In the genomic region with DNA sequence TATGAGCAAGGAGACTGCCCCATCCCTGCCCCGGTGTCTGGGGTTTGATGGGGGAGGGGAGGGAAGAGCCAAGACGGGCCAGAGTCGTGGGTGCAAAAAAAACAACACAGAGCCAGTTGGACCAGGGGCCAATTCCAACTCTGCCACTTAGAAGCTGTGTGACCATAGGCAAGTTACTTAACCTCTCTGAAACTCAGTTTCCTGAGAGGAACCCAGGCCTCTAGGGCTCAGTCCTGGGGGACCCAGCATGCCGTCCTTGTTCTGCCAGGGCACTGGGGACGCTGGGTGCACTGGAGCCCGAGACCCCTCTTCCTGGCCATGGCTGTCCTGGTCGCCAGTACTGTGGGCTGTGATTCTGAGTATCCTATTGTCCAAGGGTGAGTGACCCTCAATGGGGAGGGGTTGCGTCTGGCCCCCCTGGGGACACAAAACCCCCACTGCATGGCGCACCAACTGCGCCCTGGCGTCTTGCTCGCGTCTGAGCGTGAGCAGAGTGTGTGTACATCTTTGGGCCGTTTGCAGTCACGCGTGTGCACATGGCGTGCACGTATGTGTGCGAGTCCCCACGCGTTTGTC, we compare ENCODE assay signal across 22 cellular contexts. TPM values are rescaled to one million over a fixed set of nuclear protein-coding genes. Genes with fewer than 3 reads are reported as not detected.
A peak's percentile ranks its signal among the peaks of the same experiment; 100 is the strongest.
DNase-seq lines count a peak whose midpoint lies in the region; ATAC-seq, FAIRE-seq and TF ChIP-seq lines count a peak whose summit lies in the region.
"Had no signal": no experiment of that assay in that cellular context is flagged by ENCODE, and none has a peak within 500 bp of the region (broad histone marks: within the 10 kb centered on the region; RNA-seq: fewer than 3 reads in every experiment).

No MANE protein-coding gene starts in this region.

- 0 out of 3 replicates have a peak, but pooled peaks cover 4% of the 10 kb centered on the region for H3K9me3 ChIP-seq in A549
- no peaks in the 10 kb centered on the region for H3K9me3 ChIP-seq in HUES48 (ENCODE audit: control insufficient read depth, insufficient read depth, low read length)
- H3K9me3 ChIP-seq in right atrium auricular region = no peaks in the 10 kb centered on the region

- no peak overlapping the region for H3K4me2 ChIP-seq in A549

- peak overlapping the region; percentile 11 to 68 (median 41) for H3K4me3 Mint-ChIP-seq in nephron
- H3K4me3 Mint-ChIP-seq: activated CD8-positive, alpha-beta memory T cell treated with anti-CD3 and anti-CD28 coated beads, Interleukin-2, amount 10 ng/mL, durations not matched to agents 7 days and 5 days had no signal

- TF ChIP-seq RAD21 in A549 (conservative IDR thresholded peaks at IDR 0.05 in 1 of 2, IDR thresholded peaks at IDR 0.05 in 1 of 2) = no peak

- no peak for ATAC-seq in A549
- ATAC-seq in GM19467 (IDR thresholded peaks at IDR 0.05; ENCODE audit: unreplicated experiment) = no peak
- ATAC-seq in HG03378 (IDR thresholded peaks at IDR 0.05; ENCODE audit: unreplicated experiment) = no peak
- ATAC-seq in GM18517 (IDR thresholded peaks at IDR 0.05; ENCODE audit: unreplicated experiment) = no peak
- ATAC-seq: activated CD8-positive, alpha-beta memory T cell treated with anti-CD3 and anti-CD28 coated beads, Interleukin-2, amount 10 ng/mL, durations not matched to agents 7 days and 5 days had no signal

- H3K36me3 Mint-ChIP-seq in nephron (ENCODE audit: low read depth) = no peaks in the 10 kb centered on the region
- H3K36me3 Mint-ChIP-seq: activated CD8-positive, alpha-beta memory T cell treated with anti-CD3 and anti-CD28 coated beads, Interleukin-2, amount 10 ng/mL, durations not matched to agents 7 days and 5 days had no signal

- TF ChIP-seq POLR2A in A549 (IDR thresholded peaks at IDR 0.05; ENCODE audit: low read length) = no peak

- POLR2A ChIA-PET in A549 (lab: Yijun Ruan, JAX) = no interaction called here

- H3K4me1 ChIP-seq in A549 (peaks cover 7% of the 10 kb centered on the region; the same call in 2 of the 3 replicates), HUES48 (ENCODE audit: control insufficient read depth, insufficient read depth, low read length) (peaks cover 8% of the 10 kb centered on the region), right atrium auricular region (peaks cover 0 to 10% of the 10 kb centered on the region in 2 donors)

- TF ChIP-seq EP300 in A549 (IDR thresholded peaks at IDR 0.05) = no peak

- CTCF ChIA-PET in A549 (lab: Yijun Ruan, JAX) = interaction anchor here (2.0 kb wide), 1 partner anchor 12 kb away, joined by 5 read pairs; no protein-coding TSS in a partner anchor

- H3K27ac ChIP-seq in A549 (no peak overlapping the region), HUES48 (ENCODE audit: low read depth, low read length) (no peak overlapping the region), right atrium auricular region (no peak overlapping the region)

- H3K4me1 Mint-ChIP-seq in nephron = peaks cover 8% of the 10 kb centered on the region
- H3K4me1 Mint-ChIP-seq: activated CD8-positive, alpha-beta memory T cell treated with anti-CD3 and anti-CD28 coated beads, Interleukin-2, amount 10 ng/mL, durations not matched to agents 7 days and 5 days had no signal

- no peak overlapping the region for H3K9ac ChIP-seq in HUES48 (ENCODE audit: low read depth, low read length)

- H3K9me3 Mint-ChIP-seq in nephron = peaks cover 3% of the 10 kb centered on the region

- H3K36me3 ChIP-seq in HUES48 (ENCODE audit: control insufficient read depth, insufficient read depth, low read length) (no peaks in the 10 kb centered on the region), right atrium auricular region (no peaks in the 10 kb centered on the region)

- H3K27me3 ChIP-seq in HUES48 (ENCODE audit: control insufficient read depth, insufficient read depth, low read length) = peaks cover 52% of the 10 kb centered on the region
- peaks cover 11 to 18% of the 10 kb centered on the region in 2 donors for H3K27me3 ChIP-seq in right atrium auricular region

- FAIRE-seq in A549 (lab: Jason Lieb, UNC) = no peak

- DNase-seq in A549 (ENCODE audit: low read depth in 1 of 2, low spot score in 1 of 2) (no peak), right atrium auricular region (ENCODE audit: low spot score) (no peak), HuH-7.5 (ENCODE audit: low spot score) (no peak)
- DNase-seq: activated CD8-positive, alpha-beta memory T cell treated with anti-CD3 and anti-CD28 coated beads, Interleukin-2, amount 10 ng/mL, durations not matched to agents 7 days and 5 days; amygdala; foreskin fibroblast; mammary epithelial cell; NCI-H187 treated with DMSO at 0.1 percent for 48 hours; occipital lobe; SIG-M5; stimulated activated CD4-positive, alpha-beta T cell treated with anti-CD3 and anti-CD28 coated beads, Interleukin-1b, Interleukin-23, amount 100 ng/mL, for 48 hours had no signal

- no peak overlapping the region for H3K27ac Mint-ChIP-seq in nephron
- H3K27ac Mint-ChIP-seq: activated CD8-positive, alpha-beta memory T cell treated with anti-CD3 and anti-CD28 coated beads, Interleukin-2, amount 10 ng/mL, durations not matched to agents 7 days and 5 days; activated T-helper 2 cell treated with anti-CD3 and anti-CD28 coated beads, Interferon-gamma antibody, Interleukin-2, Interleukin-4, amounts not matched to agents 10 μg/mL and 5 μg/mL and 100 μg/mL, durations not matched to agents 14 hours and 24 hours and 36 hours had no signal

- no peak for TF ChIP-seq CTCF in A549 (IDR thresholded peaks at IDR 0.05)
- TF ChIP-seq CTCF in right atrium auricular region (IDR thresholded peaks at IDR 0.05) = no peak
- no peak for TF ChIP-seq CTCF in nephron (IDR thresholded peaks at IDR 0.05; ENCODE audit: unreplicated experiment in 3 of 3)

- peaks cover 96% of the 10 kb centered on the region for H3K27me3 Mint-ChIP-seq in nephron (ENCODE audit: low read depth)

- 44% methylated on average over 8 of the region's 22 CpGs for WGBS in A549 (ENCODE audit: missing lambda C conversion rate)

- H3K4me3 ChIP-seq in A549 (no peak overlapping the region), HUES48 (ENCODE audit: low read depth, low read length) (peak overlapping the region; percentile 58), right atrium auricular region (peak overlapping the region; percentile 1 to 21)

TF ChIP-seq in A549, 52 proteins besides CTCF, POLR2A, EP300 and RAD21:
- TF ChIP-seq RARB (CRISPR knock-in tag; IDR thresholded peaks at IDR 0.05) (no peak), RCOR1 (IDR thresholded peaks at IDR 0.05; ENCODE audit: low read depth, low read length) (no peak), RFX5 (IDR thresholded peaks at IDR 0.05) (no peak), ZSCAN20 (CRISPR knock-in tag; IDR thresholded peaks at IDR 0.05) (no peak), ZFP36 (IDR thresholded peaks at IDR 0.05; ENCODE audit: borderline replicate concordance, partially characterized antibody) (peak; percentile 17), SMC3 (IDR thresholded peaks at IDR 0.05) (no peak), FOXS1 (CRISPR knock-in tag; IDR thresholded peaks at IDR 0.05) (no peak)
- TF ChIP-seq, protein P1, sequence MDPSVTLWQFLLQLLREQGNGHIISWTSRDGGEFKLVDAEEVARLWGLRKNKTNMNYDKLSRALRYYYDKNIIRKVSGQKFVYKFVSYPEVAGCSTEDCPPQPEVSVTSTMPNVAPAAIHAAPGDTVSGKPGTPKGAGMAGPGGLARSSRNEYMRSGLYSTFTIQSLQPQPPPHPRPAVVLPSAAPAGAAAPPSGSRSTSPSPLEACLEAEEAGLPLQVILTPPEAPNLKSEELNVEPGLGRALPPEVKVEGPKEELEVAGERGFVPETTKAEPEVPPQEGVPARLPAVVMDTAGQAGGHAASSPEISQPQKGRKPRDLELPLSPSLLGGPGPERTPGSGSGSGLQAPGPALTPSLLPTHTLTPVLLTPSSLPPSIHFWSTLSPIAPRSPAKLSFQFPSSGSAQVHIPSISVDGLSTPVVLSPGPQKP (IDR thresholded peaks at IDR 0.05; ENCODE audit: low read depth, low read length) = no peak
- TF ChIP-seq, protein P2, sequence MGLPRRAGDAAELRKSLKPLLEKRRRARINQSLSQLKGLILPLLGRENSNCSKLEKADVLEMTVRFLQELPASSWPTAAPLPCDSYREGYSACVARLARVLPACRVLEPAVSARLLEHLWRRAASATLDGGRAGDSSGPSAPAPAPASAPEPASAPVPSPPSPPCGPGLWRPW (IDR thresholded peaks at IDR 0.05) = no peak

RNA-seq across cellular contexts. Expression of a gene that starts 24.6 kb away (rescaled TPM):
- not detected in 2 replicates for polyA plus RNA-seq in A549 (2011; rRNA removed)
- not detected in 2 replicates for polyA plus RNA-seq in A549 (2012; cell fraction: cytosol; rRNA removed)
- polyA plus RNA-seq in A549 (2012; cell fraction: nucleus; rRNA removed) = not detected in 2 replicates
- not detected in 3 replicates for polyA plus RNA-seq in A549 (2017; fragmentation: RNase III; extraction: RNeasy Plus Mini Kit Qiagen cat#74134 plus additional on column Dnase treatment)
- not detected in 2 replicates for polyA minus RNA-seq in A549 (2011; rRNA and poly(A)+ RNA removed)
- not detected for total RNA-seq in right atrium auricular region
- total RNA-seq: activated CD8-positive, alpha-beta memory T cell treated with anti-CD3 and anti-CD28 coated beads, Interleukin-2, amount 10 ng/mL, durations not matched to agents 7 days and 5 days; activated T-helper 2 cell treated with anti-CD3 and anti-CD28 coated beads, Interferon-gamma antibody, Interleukin-2, Interleukin-4, amounts not matched to agents 10 μg/mL and 5 μg/mL and 100 μg/mL, durations not matched to agents 14 hours and 24 hours and 36 hours; cerebellum; Daoy; mammary epithelial cell; occipital lobe; T-helper 2 cell treated with Interferon-gamma antibody and Interleukin-4, amounts not matched to agents 100 ng/mL and 5 ng/mL, for 36 hours had no signal
- polyA plus RNA-seq: IgD-negative memory B cell, mammary epithelial cell had no signal

RNA-seq across cellular contexts. Expression of a gene that starts 40.4 kb away (rescaled TPM):
- not detected in 2 replicates for polyA plus RNA-seq in A549 (2011; rRNA removed)
- not detected in 2 replicates for polyA plus RNA-seq in A549 (2012; cell fraction: cytosol; rRNA removed)
- not detected in 2 replicates for polyA plus RNA-seq in A549 (2012; cell fraction: nucleus; rRNA removed)
- not detected in 3 replicates for polyA plus RNA-seq in A549 (2017; fragmentation: RNase III; extraction: RNeasy Plus Mini Kit Qiagen cat#74134 plus additional on column Dnase treatment)
- not detected in 2 replicates for polyA minus RNA-seq in A549 (2011; rRNA and poly(A)+ RNA removed)
- 1 to 10 TPM in 1 of 2 donors, under 1 TPM in 1; 0.59 to 4.3 TPM for total RNA-seq in right atrium auricular region
- total RNA-seq: activated CD8-positive, alpha-beta memory T cell treated with anti-CD3 and anti-CD28 coated beads, Interleukin-2, amount 10 ng/mL, durations not matched to agents 7 days and 5 days; activated T-helper 2 cell treated with anti-CD3 and anti-CD28 coated beads, Interferon-gamma antibody, Interleukin-2, Interleukin-4, amounts not matched to agents 10 μg/mL and 5 μg/mL and 100 μg/mL, durations not matched to agents 14 hours and 24 hours and 36 hours; Daoy; mammary epithelial cell; NCI-H460; T-helper 2 cell treated with Interferon-gamma antibody and Interleukin-4, amounts not matched to agents 100 ng/mL and 5 ng/mL, for 36 hours had no signal
- polyA plus RNA-seq: IgD-negative memory B cell, mammary epithelial cell had no signal

RNA-seq across cellular contexts. Expression of a gene that starts 42.3 kb away (rescaled TPM):
- 1.1 and 1.2 TPM in 2 replicates for polyA plus RNA-seq in A549 (2011; rRNA removed)
- 1.5 and 2.1 TPM in 2 replicates for polyA plus RNA-seq in A549 (2012; cell fraction: cytosol; rRNA removed)
- 2.5 and 2.6 TPM in 2 replicates for polyA plus RNA-seq in A549 (2012; cell fraction: nucleus; rRNA removed)
- polyA plus RNA-seq in A549 (2017; fragmentation: RNase III; extraction: RNeasy Plus Mini Kit Qiagen cat#74134 plus additional on column Dnase treatment) = 1.2 to 2.3 TPM (median 1.8 TPM) in 3 replicates
- polyA minus RNA-seq in A549 (2011; rRNA and poly(A)+ RNA removed) = 0.83 and 3.3 TPM in 2 replicates
- 10 to 100 TPM; 14.2 to 17.4 TPM for total RNA-seq in right atrium auricular region

RNA-seq across cellular contexts. Expression of a gene that starts 55.8 kb away (rescaled TPM):
- polyA plus RNA-seq in A549 (2011; rRNA removed) (not detected in 2 replicates), A549 (2017; fragmentation: RNase III; extraction: RNeasy Plus Mini Kit Qiagen cat#74134 plus additional on column Dnase treatment) (not detected in 3 replicates)
- not detected in 2 replicates for polyA plus RNA-seq in A549 (2012; cell fraction: cytosol; rRNA removed)
- polyA plus RNA-seq in A549 (2012; cell fraction: nucleus; rRNA removed) = not detected in 2 replicates
- polyA minus RNA-seq in A549 (2011; rRNA and poly(A)+ RNA removed) = not detected in 2 replicates
- under 1 TPM in 1 of 2 donors, not detected in 1; 0.55 TPM for total RNA-seq in right atrium auricular region
- total RNA-seq: activated CD8-positive, alpha-beta memory T cell treated with anti-CD3 and anti-CD28 coated beads, Interleukin-2, amount 10 ng/mL, durations not matched to agents 7 days and 5 days; activated T-helper 2 cell treated with anti-CD3 and anti-CD28 coated beads, Interferon-gamma antibody, Interleukin-2, Interleukin-4, amounts not matched to agents 10 μg/mL and 5 μg/mL and 100 μg/mL, durations not matched to agents 14 hours and 24 hours and 36 hours; Daoy; mammary epithelial cell; NCI-H460; T-helper 2 cell treated with Interferon-gamma antibody and Interleukin-4, amounts not matched to agents 100 ng/mL and 5 ng/mL, for 36 hours had no signal
- polyA plus RNA-seq: mammary epithelial cell had no signal
